In the genomic region with DNA sequence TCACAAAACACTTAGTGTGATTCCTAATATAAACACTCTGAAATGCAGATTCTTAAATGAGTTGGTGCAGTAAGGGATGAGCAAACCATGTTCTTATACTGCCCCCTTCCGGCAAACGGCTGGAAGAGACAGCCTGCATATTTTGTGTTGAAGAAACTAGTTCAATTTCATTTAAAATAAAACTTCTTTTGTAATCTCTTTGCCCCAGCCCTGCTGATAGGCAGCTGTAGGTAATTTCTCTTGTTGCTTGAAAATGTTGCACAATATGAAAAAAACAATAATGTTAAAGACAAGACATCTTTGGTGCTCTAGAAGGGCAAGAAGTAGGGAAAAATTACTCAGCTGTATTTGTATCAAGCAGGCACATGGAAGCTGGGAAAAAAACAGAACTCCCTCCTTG, we compare ENCODE assay signal across 8 cellular contexts.
A peak's percentile ranks its signal among the peaks of the same experiment; 100 is the strongest.
DNase-seq lines count a peak whose midpoint lies in the region; ATAC-seq and TF ChIP-seq lines count a peak whose summit lies in the region.

No MANE protein-coding gene starts in this region.

- H4K20me1 ChIP-seq in DOHH2 (ENCODE audit: control insufficient read depth, insufficient read depth, low read depth, low read length) (no peaks in the 10 kb centered on the region), smooth muscle cell (ENCODE audit: low read depth) (no peaks in the 10 kb centered on the region)

- peaks cover 10% of the 10 kb centered on the region for H3K36me3 ChIP-seq in DOHH2 (ENCODE audit: control insufficient read depth, low read length)
- H3K36me3 ChIP-seq in smooth muscle cell (ENCODE audit: low read depth) = no peaks in the 10 kb centered on the region

- no peak overlapping the region; the same call in 1 of the 2 replicates for H3K4me2 ChIP-seq in DOHH2 (ENCODE audit: low read length)
- no peak overlapping the region for H3K4me2 ChIP-seq in smooth muscle cell

- CTCF ChIA-PET in RWPE1 (lab: Yijun Ruan, JAX) = interaction anchor here (0.6 to 0.9 kb wide), 14 partner anchors 9 to 1517 kb away, joined by 3 to 8 read pairs (median 4); no protein-coding TSS in a partner anchor

- H2AFZ ChIP-seq in smooth muscle cell (ENCODE audit: low read depth) = no peak overlapping the region

- H3K27me3 ChIP-seq in DOHH2 (ENCODE audit: control insufficient read depth, low read length) (no peaks in the 10 kb centered on the region), HL-60 (ENCODE audit: insufficient read depth, poor library complexity, severe bottlenecking) (no peaks in the 10 kb centered on the region), smooth muscle cell (ENCODE audit: low read depth) (no peaks in the 10 kb centered on the region)

- H3K79me2 ChIP-seq in DOHH2 (ENCODE audit: control insufficient read depth, low read length) = no peaks in the 10 kb centered on the region
- no peaks in the 10 kb centered on the region for H3K79me2 ChIP-seq in smooth muscle cell (ENCODE audit: low read depth)

- H3K9ac ChIP-seq in smooth muscle cell (ENCODE audit: low read depth) = no peak overlapping the region

- H3K9me2 ChIP-seq in DOHH2 (replicated peaks; ENCODE audit: control insufficient read depth, low read length) = no peaks in the 10 kb centered on the region

- DNase-seq in HL-60 (ENCODE audit: low read depth in 1 of 2, low spot score in 1 of 2) (peak; percentile 38 to 66), RWPE1 (ENCODE audit: low spot score) (peak; percentile 47), amygdala (lab: John Stamatoyannopoulos, UW) (peak in 45 of 56 donors; percentile 1 to 78 (median 24)), hypothalamus (lab: John Stamatoyannopoulos, UW) (peak in 36 of 51 donors; percentile 0 to 73 (median 22)), smooth muscle cell (lab: John Stamatoyannopoulos, UW; ENCODE audit: unreplicated experiment) (no peak)

- no peak overlapping the region for H3K4me3 ChIP-seq in DOHH2 (ENCODE audit: low read length)
- H3K4me3 ChIP-seq in HL-60 (replicated peaks; ENCODE audit: insufficient read depth, low read length) = no peak overlapping the region
- H3K4me3 ChIP-seq in smooth muscle cell = no peak overlapping the region

- 0% methylated on average over 2 of the region's 2 CpGs for WGBS in smooth muscle cell (ENCODE audit: low lambda C conversion rate)

- POLR2A ChIA-PET in RWPE1 (lab: Yijun Ruan, JAX; ENCODE audit: low non-redundant PET) = no interaction called here

- H3K9me3 ChIP-seq in DOHH2 (ENCODE audit: control insufficient read depth, insufficient read depth, low read length) (0 out of 2 replicates have a peak, but pooled peaks cover 2% of the 10 kb centered on the region), smooth muscle cell (replicated peaks; ENCODE audit: low read depth) (no peaks in the 10 kb centered on the region)

- peak; percentile 81 for TF ChIP-seq CTCF in DOHH2 (IDR thresholded peaks at IDR 0.05; ENCODE audit: low read depth, low read length, poor library complexity, severe bottlenecking)
- TF ChIP-seq CTCF in HL-60 (IDR thresholded peaks at IDR 0.05; ENCODE audit: insufficient read depth, low read length) = peak; percentile 75
- TF ChIP-seq CTCF in RWPE1 (conservative IDR thresholded peaks at IDR 0.05; ENCODE audit: low read depth) = peak; percentile 84
- TF ChIP-seq CTCF in smooth muscle cell (IDR thresholded peaks at IDR 0.05; ENCODE audit: borderline replicate concordance, insufficient read depth, poor library complexity, severe bottlenecking) = peak; percentile 95

- no peak overlapping the region for H3K27ac ChIP-seq in DOHH2 (ENCODE audit: low read depth, low read length)
- H3K27ac ChIP-seq in HL-60 (replicated peaks) = no peak overlapping the region
- H3K27ac ChIP-seq in RWPE1 = no peak overlapping the region
- no peak overlapping the region for H3K27ac ChIP-seq in smooth muscle cell (ENCODE audit: low read depth)

- H3F3A ChIP-seq in DOHH2 (ENCODE audit: control insufficient read depth, insufficient read depth) = no peaks in the 10 kb centered on the region
- peaks cover 3% of the 10 kb centered on the region for H3F3A ChIP-seq in smooth muscle cell (ENCODE audit: low read depth)

- peaks cover 50% of the 10 kb centered on the region for H3K4me1 ChIP-seq in DOHH2 (ENCODE audit: control insufficient read depth, low read length)
- peaks cover 4% of the 10 kb centered on the region for H3K4me1 ChIP-seq in smooth muscle cell (ENCODE audit: low read depth)

- ATAC-seq in GM19438 (IDR thresholded peaks at IDR 0.05; ENCODE audit: low read depth, unreplicated experiment) (peak; percentile 63), HG03039 (IDR thresholded peaks at IDR 0.05; ENCODE audit: unreplicated experiment) (no peak)
